8 cellular contexts compared by ENCODE assay signal in genomic region chr18:36066731-36067117, GRCh38. TPM values are rescaled to one million over a fixed set of nuclear protein-coding genes. Genes with fewer than 3 reads are reported as not detected.
DNase-seq lines count a peak whose midpoint lies in the region; ATAC-seq and TF ChIP-seq lines count a peak whose summit lies in the region.

No MANE protein-coding gene starts in this region.

- ATAC-seq in GM23338 (peak; percentile 9; the same call in 2 of the 3 replicates), natural killer cell (no peak), HG03565 (IDR thresholded peaks at IDR 0.05; ENCODE audit: unreplicated experiment) (no peak)

- H3K4me1 Mint-ChIP-seq in GM23338 (peaks cover 26% of the 10 kb centered on the region), natural killer cell (peaks cover 34 to 43% of the 10 kb centered on the region in 2 donors)

- H3K79me2 ChIP-seq in DOHH2 (ENCODE audit: control insufficient read depth, low read length) = peaks cover 59% of the 10 kb centered on the region
- peaks cover 57% of the 10 kb centered on the region for H3K79me2 ChIP-seq in GM23338 (replicated peaks; ENCODE audit: insufficient read depth)
- H3K79me2 ChIP-seq in OCI-LY1 (ENCODE audit: insufficient read depth, low read length) = peaks cover 52% of the 10 kb centered on the region

- peaks cover 15% of the 10 kb centered on the region for H3K36me3 Mint-ChIP-seq in GM23338 (ENCODE audit: low read depth)
- no peaks in the 10 kb centered on the region for H3K36me3 Mint-ChIP-seq in natural killer cell

- H3K4me3 Mint-ChIP-seq in GM23338 (peak overlapping the region; percentile 98), natural killer cell (peak overlapping the region; percentile 97)

- H3K4me2 ChIP-seq in DOHH2 (ENCODE audit: low read length) (peak overlapping the region; percentile 72), GM23338 (peak overlapping the region; percentile 93), OCI-LY1 (ENCODE audit: low read length) (peak overlapping the region; percentile 86)

- TF ChIP-seq CTCF in DOHH2 (IDR thresholded peaks at IDR 0.05; ENCODE audit: low read depth, low read length, poor library complexity, severe bottlenecking) = no peak
- no peak for TF ChIP-seq CTCF in GM23338 (conservative IDR thresholded peaks at IDR 0.05; ENCODE audit: low read depth in 2 of 2)
- no peak for TF ChIP-seq CTCF in OCI-LY1 (IDR thresholded peaks at IDR 0.05; ENCODE audit: low read length)
- no peak for TF ChIP-seq CTCF in natural killer cell (IDR thresholded peaks at IDR 0.05)

- H3K9me2 ChIP-seq in DOHH2 (replicated peaks; ENCODE audit: control insufficient read depth, low read length) (no peaks in the 10 kb centered on the region), GM23338 (ENCODE audit: insufficient read depth) (no peaks in the 10 kb centered on the region), OCI-LY1 (ENCODE audit: low read depth, low read length) (no peaks in the 10 kb centered on the region)

- H2AFZ ChIP-seq in GM23338 (peak overlapping the region; percentile 70; the same call in 1 of the 2 replicates), OCI-LY1 (ENCODE audit: low read length) (no peak overlapping the region)

- H3K4me3 ChIP-seq in DOHH2 (ENCODE audit: low read length) (peak overlapping the region; percentile 98), GM23338 (peak overlapping the region; percentile 93), OCI-LY1 (ENCODE audit: low read depth, low read length, poor library complexity, severe bottlenecking) (peak overlapping the region; percentile 80)
- peak overlapping the region; percentile 95 for H3K4me3 ChIP-seq in effector memory CD4-positive, alpha-beta T cell (ENCODE audit: insufficient read depth, low read depth, low read length, poor library complexity, severe bottlenecking)

- H3K9ac ChIP-seq in OCI-LY1 (ENCODE audit: low read length) = peak overlapping the region; percentile 79

- peak overlapping the region; percentile 97 for H3K27ac Mint-ChIP-seq in GM23338
- H3K27ac Mint-ChIP-seq in natural killer cell = peak overlapping the region; percentile 88 to 98

- peaks cover 26% of the 10 kb centered on the region for H3K36me3 ChIP-seq in DOHH2 (ENCODE audit: control insufficient read depth, low read length)
- no peaks in the 10 kb centered on the region for H3K36me3 ChIP-seq in GM23338 (ENCODE audit: insufficient read depth)
- peaks cover 16% of the 10 kb centered on the region for H3K36me3 ChIP-seq in OCI-LY1 (ENCODE audit: insufficient read depth, low read length)
- no peaks in the 10 kb centered on the region for H3K36me3 ChIP-seq in effector memory CD4-positive, alpha-beta T cell (ENCODE audit: control insufficient read depth, insufficient read depth, low read length)

- H3F3A ChIP-seq in DOHH2 (ENCODE audit: control insufficient read depth, insufficient read depth) (no peaks in the 10 kb centered on the region), GM23338 (replicated peaks; ENCODE audit: low read depth) (no peaks in the 10 kb centered on the region), OCI-LY1 (ENCODE audit: insufficient read depth, low read length) (no peaks in the 10 kb centered on the region)

- H3K4me1 ChIP-seq in DOHH2 (ENCODE audit: control insufficient read depth, low read length) (peaks cover 46% of the 10 kb centered on the region), GM23338 (ENCODE audit: insufficient read depth) (peaks cover 16% of the 10 kb centered on the region), OCI-LY1 (ENCODE audit: insufficient read depth, low read length, severe bottlenecking) (peaks cover 37% of the 10 kb centered on the region)
- peaks cover 17% of the 10 kb centered on the region for H3K4me1 ChIP-seq in effector memory CD4-positive, alpha-beta T cell (ENCODE audit: control insufficient read depth, insufficient read depth, low read length, poor library complexity, severe bottlenecking)

- H3K9me3 ChIP-seq in DOHH2 (ENCODE audit: control insufficient read depth, insufficient read depth, low read length) = no peaks in the 10 kb centered on the region
- no peaks in the 10 kb centered on the region for H3K9me3 ChIP-seq in OCI-LY1 (ENCODE audit: low read length)
- H3K9me3 ChIP-seq in effector memory CD4-positive, alpha-beta T cell (ENCODE audit: control insufficient read depth, low read length) = no peaks in the 10 kb centered on the region

- H3K27me3 Mint-ChIP-seq in GM23338 (ENCODE audit: insufficient read depth, low read depth, poor library complexity) = peaks cover 3% of the 10 kb centered on the region
- peaks cover 0 to 3% of the 10 kb centered on the region in 2 donors for H3K27me3 Mint-ChIP-seq in natural killer cell (ENCODE audit: low read depth in 2 of 2)

- no peaks in the 10 kb centered on the region for H3K27me3 ChIP-seq in DOHH2 (ENCODE audit: control insufficient read depth, low read length)
- H3K27me3 ChIP-seq in GM23338 (ENCODE audit: insufficient read depth) = no peaks in the 10 kb centered on the region
- H3K27me3 ChIP-seq in OCI-LY1 (ENCODE audit: insufficient read depth, low read length) = no peaks in the 10 kb centered on the region
- H3K27me3 ChIP-seq in effector memory CD4-positive, alpha-beta T cell (replicated peaks; ENCODE audit: control insufficient read depth, insufficient read depth, low read length, poor library complexity, severe bottlenecking) = no peaks in the 10 kb centered on the region

- H3K27ac ChIP-seq in DOHH2 (ENCODE audit: low read depth, low read length) (peak overlapping the region; percentile 77), GM23338 (ENCODE audit: low read depth) (peak overlapping the region; percentile 90), OCI-LY1 (ENCODE audit: low read depth, low read length, poor library complexity, severe bottlenecking) (peak overlapping the region; percentile 44)
- H3K27ac ChIP-seq in effector memory CD4-positive, alpha-beta T cell (ENCODE audit: insufficient read depth, low read length, poor library complexity, severe bottlenecking) = peak overlapping the region; percentile 87

- DNase-seq in GM23338 (ENCODE audit: low spot score) (no peak), natural killer cell (no peak), posterior vena cava (ENCODE audit: low spot score) (no peak), mucosa of gallbladder (ENCODE audit: low spot score) (no peak)
- DNase-seq in effector memory CD4-positive, alpha-beta T cell = no peak

- H3K9me3 Mint-ChIP-seq in GM23338 = no peaks in the 10 kb centered on the region
- H3K9me3 Mint-ChIP-seq in natural killer cell = no peaks in the 10 kb centered on the region

- intact Hi-C loops in natural killer cell (cut with micrococcal nuclease) (loop anchor here (1.0 kb wide), 2 partner anchors 63 to 94 kb away; partner anchors contain the start of genes ELP2, RMP24 and SLC39A6), posterior vena cava (cut with DNase I) (no loop called here)

- H4K20me1 ChIP-seq in DOHH2 (ENCODE audit: control insufficient read depth, insufficient read depth, low read depth, low read length) = peaks cover 4% of the 10 kb centered on the region; the same call in 1 of the 2 replicates
- peaks cover 33% of the 10 kb centered on the region for H4K20me1 ChIP-seq in GM23338 (replicated peaks; ENCODE audit: insufficient read depth)
- no peaks in the 10 kb centered on the region for H4K20me1 ChIP-seq in OCI-LY1 (ENCODE audit: insufficient read depth, low read length)

TF ChIP-seq in GM23338, 12 proteins besides CTCF, POLR2A, EP300 and RAD21 (continues in another document):
- no peak for TF ChIP-seq EZH2 (IDR thresholded peaks at IDR 0.05; ENCODE audit: low read depth, unreplicated experiment)
- no peak for TF ChIP-seq ZNF331 (CRISPR knock-in tag; IDR thresholded peaks at IDR 0.05; ENCODE audit: low read depth)
- no peak for TF ChIP-seq STAT1 (IDR thresholded peaks at IDR 0.05; ENCODE audit: unreplicated experiment)
- TF ChIP-seq CREB1 (CRISPR knock-in tag; IDR thresholded peaks at IDR 0.05; ENCODE audit: low read depth) = no peak
- no peak for TF ChIP-seq NANOG (IDR thresholded peaks at IDR 0.05; ENCODE audit: borderline replicate concordance)

RNA-seq across cellular contexts. Expression of gene RPRD1A, which starts 0.6 kb away (rescaled TPM):
- total RNA-seq in GM23338 (2014; rRNA removed; shearing (Covaris generic)) = 155 and 157 TPM in 2 replicates
- polyA plus RNA-seq in GM23338 (2016; fragmentation: Nextera tagmentation; extraction: Ambion mirVana) = 62.7 and 67.9 TPM in 2 replicates
- total RNA-seq in natural killer cell (10 to 100 TPM; 20.4 to 24.4 (median 23.3) TPM), posterior vena cava (10 to 100 TPM; 46.9 to 58.8 TPM), mucosa of gallbladder (51.4 TPM)
